ENCODE assay signal across 23 cellular contexts in genomic region chr6:99019341-99019740, GRCh38.
DNase-seq lines count a peak whose midpoint lies in the region; ATAC-seq and TF ChIP-seq lines count a peak whose summit lies in the region.
"Had no signal": no experiment of that assay in that cellular context is flagged by ENCODE, and none has a peak within 500 bp of the region (broad histone marks: within the 10 kb centered on the region; RNA-seq: fewer than 3 reads in every experiment).

No MANE protein-coding gene starts in this region.

- no peak overlapping the region for H3K23ac ChIP-seq in neuronal stem cell (ENCODE audit: low read depth, low read length, poor library complexity)

- H2AK5ac ChIP-seq in neuronal stem cell (ENCODE audit: low read depth, low read length), result no peak overlapping the region

- no peak overlapping the region for H2AFZ ChIP-seq in PC-3 (ENCODE audit: low read length)
- H2AFZ ChIP-seq in neuronal stem cell (ENCODE audit: low read length), result no peak overlapping the region
- H2AFZ ChIP-seq: parathyroid adenoma had no signal

- H3K4me3 ChIP-seq in PC-3 (ENCODE audit: low read length) (no peak overlapping the region), neuronal stem cell (ENCODE audit: low read length in 2 of 2) (no peak overlapping the region)
- H3K4me3 ChIP-seq: gastrocnemius medialis, lower lobe of right lung, mucosa of descending colon had no signal

- H4K8ac ChIP-seq in neuronal stem cell (ENCODE audit: low read depth, low read length), result no peak overlapping the region

- no peaks in the 10 kb centered on the region for H3K79me2 ChIP-seq in PC-3 (ENCODE audit: low read length)
- H3K79me2 ChIP-seq: parathyroid adenoma had no signal

- intact Hi-C loops in PC-3 (cut with micrococcal nuclease), result no loop called here

- H3K36me3 ChIP-seq in PC-3 (ENCODE audit: low read depth, low read length), result no peaks in the 10 kb centered on the region
- H3K36me3 ChIP-seq in neuronal stem cell (replicated peaks in 1 of 2; ENCODE audit: control insufficient read depth in 2 of 2, insufficient read depth in 2 of 2, low read length in 2 of 2), result no peaks in the 10 kb centered on the region
- H3K36me3 ChIP-seq: gastrocnemius medialis, lower lobe of right lung had no signal

- H2BK120ac ChIP-seq in neuronal stem cell (ENCODE audit: low read depth, low read length), result no peak overlapping the region

- CTCF ChIA-PET in PC-3 (lab: Charles Lee), result no interaction called here

- H3K18ac ChIP-seq in neuronal stem cell (ENCODE audit: low read length), result no peak overlapping the region

- H3K4me1 ChIP-seq in PC-3 (ENCODE audit: insufficient read depth, low read length) (no peaks in the 10 kb centered on the region), neuronal stem cell (ENCODE audit: control insufficient read depth in 2 of 2, insufficient read depth in 1 of 2, low read depth in 1 of 2, low read length in 2 of 2) (no peaks in the 10 kb centered on the region)
- H3K4me1 ChIP-seq: lower lobe of right lung, parathyroid adenoma had no signal

- H3K79me1 ChIP-seq in neuronal stem cell (ENCODE audit: low read depth, low read length), result no peaks in the 10 kb centered on the region

- no peaks in the 10 kb centered on the region for H3K27me3 ChIP-seq in PC-3 (ENCODE audit: low read length)
- H3K27me3 ChIP-seq in neuronal stem cell (ENCODE audit: control insufficient read depth in 3 of 3, insufficient read depth in 3 of 3, low read depth in 1 of 3, low read length in 3 of 3), result peaks cover 0 to 4% (median 0%) of the 10 kb centered on the region in 3 experiments
- H3K27me3 ChIP-seq: gastrocnemius medialis had no signal

- H2BK15ac ChIP-seq in neuronal stem cell (ENCODE audit: low read length), result no peak overlapping the region

- H2BK5ac ChIP-seq in neuronal stem cell (ENCODE audit: low read length), result no peak overlapping the region

- peak overlapping the region; percentile 49 for H3K14ac ChIP-seq in neuronal stem cell (ENCODE audit: low read length)

- no peaks in the 10 kb centered on the region for H3K9me2 ChIP-seq in PC-3 (replicated peaks; ENCODE audit: low read length)

- DNase-seq in ELR (ENCODE audit: low read depth) (peak; percentile 70), PC-3 (peak; percentile 15), epithelial cell of prostate (ENCODE audit: low read depth, low spot score) (peak; percentile 34), neuronal stem cell (ENCODE audit: low spot score) (no peak), COLO668 (lab: John Stamatoyannopoulos, UW; ENCODE audit: unreplicated experiment) (no peak), HPDE6-E6E7 (ENCODE audit: extremely low spot score) (no peak)
- DNase-seq: activated CD4-positive, alpha-beta memory T cell treated with anti-CD3 and anti-CD28 coated beads for 36 hours; activated CD8-positive, alpha-beta memory T cell treated with anti-CD3 and anti-CD28 coated beads, Interleukin-2, amount 50 U/mL, for 48 hours; activated naive CD8-positive, alpha-beta T cell treated with anti-CD3 and anti-CD28 coated beads for 36 hours; DMS 273 treated with DMSO at 0.1 percent for 48 hours; gastrocnemius medialis; KBM-7; lower lobe of right lung; mucosa of descending colon; NCI-H1694 treated with DMSO at 0.1 percent for 48 hours; NCI-H69; nephron progenitor cell; Right ventricle myocardium superior; stimulated activated CD4-positive, alpha-beta T cell treated with anti-CD3 and anti-CD28 coated beads, Interleukin-15, amount 100 ng/mL, for 24 hours had no signal

- ATAC-seq in PC-3, result no peak
- ATAC-seq in GM18520 (IDR thresholded peaks at IDR 0.05; ENCODE audit: unreplicated experiment), result no peak
- no peak for ATAC-seq in GM18861 (IDR thresholded peaks at IDR 0.05; ENCODE audit: unreplicated experiment)
- ATAC-seq: gastrocnemius medialis, lower lobe of right lung, mucosa of descending colon, sciatic nerve had no signal

- no peaks in the 10 kb centered on the region for H3F3A ChIP-seq in PC-3 (ENCODE audit: low read length, unreplicated experiment)

- no TSS peak for BruUV-seq in PC-3 (replicated peaks; lab: Mats Ljungman, UMichigan)

- peak overlapping the region; percentile 27 for H4K91ac ChIP-seq in neuronal stem cell (ENCODE audit: low read depth, low read length, poor library complexity)

- no peaks in the 10 kb centered on the region for H4K20me1 ChIP-seq in PC-3 (ENCODE audit: low read length)

- H3K4me2 ChIP-seq in PC-3 (ENCODE audit: low read length), result no peak overlapping the region
- H3K4me2 ChIP-seq in neuronal stem cell (ENCODE audit: insufficient read depth, low read length, poor library complexity, severe bottlenecking), result no peak overlapping the region

- H2BK12ac ChIP-seq in neuronal stem cell (ENCODE audit: low read length), result no peak overlapping the region

- POLR2A ChIA-PET in PC-3 (lab: Charles Lee; ENCODE audit: unreplicated experiment), result no interaction called here

- TF ChIP-seq CTCF in PC-3 (conservative IDR thresholded peaks at IDR 0.05; ENCODE audit: low read depth, low read length), result no peak

- H3K27ac ChIP-seq in PC-3 (ENCODE audit: low read length) (no peak overlapping the region), epithelial cell of prostate (no peak overlapping the region), neuronal stem cell (replicated peaks; ENCODE audit: low read length) (no peak overlapping the region)
- H3K27ac ChIP-seq: gastrocnemius medialis, lower lobe of right lung, parathyroid adenoma had no signal

- H3K9me3 ChIP-seq in PC-3 (ENCODE audit: low read length) (no peaks in the 10 kb centered on the region), neuronal stem cell (replicated peaks in 1 of 2; ENCODE audit: control insufficient read depth in 2 of 2, insufficient read depth in 1 of 2, low read depth in 1 of 2, low read length in 2 of 2) (no peaks in the 10 kb centered on the region)
- H3K9me3 ChIP-seq: gastrocnemius medialis, lower lobe of right lung, mucosa of descending colon had no signal

- H3K4ac ChIP-seq in neuronal stem cell (ENCODE audit: low read length), result no peak overlapping the region

- no peak overlapping the region for H3K9ac ChIP-seq in PC-3 (ENCODE audit: low read length)
- H3K9ac ChIP-seq in neuronal stem cell (ENCODE audit: low read depth, low read length, poor library complexity), result no peak overlapping the region
- H3K9ac ChIP-seq: parathyroid adenoma had no signal

- WGBS in neuronal stem cell (ENCODE audit: extremely low coverage in 2 of 2, insufficient read length in 2 of 2, insufficient replicate concordance in 1 of 2), 2 donors, result no CpG with 5 or more reads among the region's 4 CpGs

Comparison
In these comparisons a context has a peak if more than half of its experiments do, and no peak if none do; other contexts are left out.
1. DNase-seq: peak in ELR (single experiment), PC-3 (single experiment) and epithelial cell of prostate (single experiment); none in neuronal stem cell (single experiment), COLO668 (single experiment) and HPDE6-E6E7 (single experiment).